6 cellular contexts compared by ENCODE assay signal in the genomic region with DNA sequence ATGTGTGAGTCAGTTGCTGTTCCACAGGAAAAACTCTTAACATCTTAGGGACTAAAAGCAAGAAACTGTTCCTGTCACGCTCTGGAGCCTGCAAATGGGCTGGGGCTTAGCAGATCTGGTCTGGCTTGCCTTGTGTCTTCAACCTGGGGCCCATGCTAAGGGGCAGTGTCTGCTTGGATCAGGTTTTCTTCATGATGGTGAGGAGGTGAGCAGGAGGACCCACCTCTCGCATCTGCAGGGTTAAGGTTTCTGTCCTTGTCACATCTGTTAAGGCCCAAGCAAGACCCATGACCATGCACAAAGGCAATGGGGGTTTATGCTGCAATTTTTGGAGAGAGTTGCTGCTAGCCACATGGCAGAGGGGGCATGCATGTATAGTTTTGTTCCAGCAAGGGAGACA. TPM values are rescaled to one million over a fixed set of nuclear protein-coding genes. Genes with fewer than 3 reads are reported as not detected.
"Had no signal": no experiment of that assay in that cellular context is flagged by ENCODE, and none has a peak within 500 bp of the region (broad histone marks: within the 10 kb centered on the region; RNA-seq: fewer than 3 reads in every experiment).

No MANE protein-coding gene starts in this region.

RNA-seq across cellular contexts. Expression of gene CST1, which starts 8.8 kb away (rescaled TPM):
- total RNA-seq: LHCN-M2, MCF 10A, NCI-H460, OCI-LY7, Right ventricle myocardium inferior, SJCRH30 had no signal
